Comparison of ENCODE assay signal across 9 cellular contexts in the genomic region with DNA sequence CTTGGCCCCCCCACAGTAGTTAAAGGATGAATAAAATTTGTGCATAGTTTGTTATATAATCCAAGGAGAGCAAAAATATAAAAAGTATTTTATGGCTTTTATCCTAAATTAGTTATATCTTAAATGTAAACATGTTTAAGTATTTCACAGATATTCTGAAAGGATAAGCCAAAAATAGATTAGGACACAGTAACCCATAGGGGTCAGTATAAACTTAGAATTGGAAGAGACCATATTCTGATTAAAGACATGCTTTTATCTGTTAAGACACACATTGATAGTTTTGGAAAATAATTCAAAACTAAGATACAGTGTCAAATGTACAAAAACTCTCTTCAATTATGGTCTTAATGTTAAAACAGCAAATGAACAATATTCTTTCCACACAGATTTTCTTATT. TPM values are rescaled to one million over a fixed set of nuclear protein-coding genes. Genes with fewer than 3 reads are reported as not detected.
DNase-seq lines count a peak whose midpoint lies in the region; ATAC-seq and TF ChIP-seq lines count a peak whose summit lies in the region.
"Had no signal": no experiment of that assay in that cellular context is flagged by ENCODE, and none has a peak within 500 bp of the region (broad histone marks: within the 10 kb centered on the region; RNA-seq: fewer than 3 reads in every experiment).

No MANE protein-coding gene starts in this region.

- H3K27me3 ChIP-seq in dorsolateral prefrontal cortex (no peaks in the 10 kb centered on the region), psoas muscle (ENCODE audit: insufficient read depth in 3 of 3, low read length in 2 of 3) (no peaks in the 10 kb centered on the region)
- H3K27me3 ChIP-seq: SJSA1 had no signal

- no peak for ATAC-seq in psoas muscle
- no peak for ATAC-seq in HG02798 (IDR thresholded peaks at IDR 0.05; ENCODE audit: poor library complexity, unreplicated experiment)
- no peak for ATAC-seq in GM18907 (IDR thresholded peaks at IDR 0.05; ENCODE audit: unreplicated experiment)

- DNase-seq in NCI-H2029 (lab: John Stamatoyannopoulos, UW), result peak; percentile 3
- no peak for DNase-seq in NCI-H2029 treated with DMSO at 0.1 percent for 48 hours (lab: John Stamatoyannopoulos, UW)
- DNase-seq in NCI-H2227 treated with DMSO at 0.1 percent for 48 hours (lab: John Stamatoyannopoulos, UW), result peak; percentile 4
- DNase-seq in dorsolateral prefrontal cortex, result no peak
- DNase-seq in psoas muscle, result no peak
- no peak for DNase-seq in NCI-H524 treated with DMSO at 0.1 percent for 48 hours (lab: John Stamatoyannopoulos, UW)

- intact Hi-C loops in dorsolateral prefrontal cortex (cut with DNase I), result loop anchor here in 1 of 2 donors (5.0 kb wide), 1 partner anchor 51 kb away; no protein-coding TSS in a partner anchor
- intact Hi-C loops in psoas muscle (cut with DNase I), result loop anchor here in 1 of 2 donors (5.0 to 10.0 kb wide), 2 partner anchors 56 to 431 kb away; no protein-coding TSS in a partner anchor

- H3K27ac ChIP-seq in dorsolateral prefrontal cortex, result no peak overlapping the region
- H3K27ac ChIP-seq in psoas muscle, result no peak overlapping the region
- H3K27ac ChIP-seq: SJSA1 had no signal

- H3K4me3 ChIP-seq in dorsolateral prefrontal cortex, result no peak overlapping the region
- H3K4me3 ChIP-seq in psoas muscle, result no peak overlapping the region
- H3K4me3 ChIP-seq: SJSA1 had no signal

- H3K4me1 ChIP-seq in psoas muscle, result no peaks in the 10 kb centered on the region
- H3K4me1 ChIP-seq: SJSA1 had no signal

- H3K9me3 ChIP-seq in psoas muscle, result no peaks in the 10 kb centered on the region
- H3K9me3 ChIP-seq: SJSA1 had no signal

- TF ChIP-seq CTCF in dorsolateral prefrontal cortex (IDR thresholded peaks at IDR 0.05 in 54 of 56, conservative IDR thresholded peaks at IDR 0.05 in 2 of 56; ENCODE audit: low read depth in 1 of 56, partially characterized antibody in 56 of 56) (peak in 55 of 56 donors; percentile 24 to 69 (median 50)), psoas muscle (IDR thresholded peaks at IDR 0.05) (peak; percentile 45)

- no peaks in the 10 kb centered on the region for H3K36me3 ChIP-seq in psoas muscle (ENCODE audit: insufficient read depth in 1 of 2, low read depth in 1 of 2)

RNA-seq across cellular contexts. Expression of a gene that starts 4.5 kb away (rescaled TPM):
- total RNA-seq in dorsolateral prefrontal cortex (100 to 1,000 TPM; 227 to 682 (median 537) TPM), psoas muscle (100 to 1,000 TPM; 140 to 196 (median 178) TPM)
- 100 to 1,000 TPM in 2 of 3 donors, 10 to 100 TPM in 1; 77.8 to 203 (median 105) TPM for polyA plus RNA-seq in psoas muscle

Comparison
In these comparisons a context has a peak if more than half of its experiments do, and no peak if none do; other contexts are left out.
1. DNase-seq: peak in NCI-H2029 (single experiment) and NCI-H2227 treated with DMSO at 0.1 percent for 48 hours (single experiment); none in NCI-H2029 treated with DMSO at 0.1 percent for 48 hours (single experiment), dorsolateral prefrontal cortex (0 of 10), psoas muscle (0 of 2) and NCI-H524 treated with DMSO at 0.1 percent for 48 hours (single experiment).